23 cellular contexts compared by ENCODE assay signal in the genomic region with DNA sequence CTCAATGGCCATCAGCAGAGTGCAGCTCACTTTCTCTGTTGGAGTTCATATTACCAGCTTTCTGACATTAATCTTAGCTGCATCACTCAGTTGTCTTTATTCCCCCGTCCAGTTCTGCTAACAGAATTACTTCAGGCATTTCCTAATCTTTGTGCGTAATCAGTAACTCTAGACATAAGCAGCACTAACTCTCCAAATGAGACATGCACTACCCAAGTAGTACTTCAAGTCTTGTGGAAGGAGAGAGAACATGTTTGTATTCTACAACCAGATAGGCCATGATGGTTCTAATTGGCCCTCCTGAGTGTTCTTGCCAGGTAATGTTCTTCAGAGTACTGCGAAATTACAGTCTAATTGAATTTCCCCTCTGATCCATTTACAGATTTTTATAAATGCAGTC.
"Had no signal": no experiment of that assay in that cellular context is flagged by ENCODE, and none has a peak within 500 bp of the region (broad histone marks: within the 10 kb centered on the region; RNA-seq: fewer than 3 reads in every experiment).

No MANE protein-coding gene starts in this region.

- H3K79me2 ChIP-seq: parathyroid adenoma had no signal

- DNase-seq: dorsolateral prefrontal cortex; effector CD4-positive, alpha-beta T cell; left cardiac atrium; left ventricle myocardium superior; mesenchymal stem cell; mucosa of descending colon; naive B cell; stimulated activated CD4-positive, alpha-beta T cell treated with anti-CD3 and anti-CD28 coated beads, Interleukin-12 subunit alpha, Interleukin-12 subunit beta, amount 100 ng/mL, for 4 hours; stimulated activated CD4-positive, alpha-beta T cell treated with anti-CD3 and anti-CD28 coated beads, Interleukin-1b, Interleukin-23, amount 100 ng/mL, for 48 hours; stimulated activated CD4-positive, alpha-beta T cell treated with anti-CD3 and anti-CD28 coated beads, Interleukin-4, amount 100 ng/mL, for 1 hour; stimulated activated CD8-positive, alpha-beta memory T cell treated with anti-CD3 and anti-CD28 coated beads, Interleukin-4, amount 100 ng/mL, for 48 hours; stimulated activated naive CD4-positive, alpha-beta T cell; stimulated activated naive CD8-positive, alpha-beta T cell treated with anti-CD3 and anti-CD28 coated beads, Interleukin-15, amount 100 ng/mL, for 72 hours; transverse colon had no signal

- H3K4me2 ChIP-seq: smooth muscle cell had no signal

- ATAC-seq: left cardiac atrium; left ventricle myocardium superior; mucosa of descending colon; natural killer cell treated with Interleukin-12 subunit alpha and Interleukin-12 subunit beta and Interleukin-15 and Interleukin-18, amount 100 ng/mL, for 72 hours; sciatic nerve; stimulated activated naive CD8-positive, alpha-beta T cell treated with anti-CD3 and anti-CD28 coated beads, Interleukin-15, amount 100 ng/mL, for 72 hours had no signal

- H3K36me3 ChIP-seq: neutrophil, right atrium auricular region, suprapubic skin, transverse colon, vagina had no signal

- H3K27me3 ChIP-seq: neutrophil, right atrium auricular region, suprapubic skin, transverse colon, vagina had no signal

- H3K27ac ChIP-seq: dorsolateral prefrontal cortex, neutrophil, parathyroid adenoma, right atrium auricular region, suprapubic skin, transverse colon, vagina had no signal

- H2AFZ ChIP-seq: parathyroid adenoma had no signal

- H3K4me3 ChIP-seq: dorsolateral prefrontal cortex, lung, mucosa of descending colon, right atrium auricular region, smooth muscle cell, suprapubic skin, transverse colon, vagina had no signal

- H3K4me1 ChIP-seq: parathyroid adenoma, right atrium auricular region, suprapubic skin, transverse colon, vagina had no signal

- H3K9me3 ChIP-seq: mucosa of descending colon, neutrophil, right atrium auricular region, suprapubic skin, transverse colon, vagina had no signal
